ENCODE assay signal across 7 cellular contexts in genomic region chr4:7073526-7074390, GRCh38. TPM values are rescaled to one million over a fixed set of nuclear protein-coding genes. Genes with fewer than 3 reads are reported as not detected.
DNase-seq lines count a peak whose midpoint lies in the region; ATAC-seq and TF ChIP-seq lines count a peak whose summit lies in the region.

No MANE protein-coding gene starts in this region.

- no peak for ATAC-seq in GM21526 (IDR thresholded peaks at IDR 0.05; ENCODE audit: low FRiP score, unreplicated experiment)

- no peaks in the 10 kb centered on the region for H3K36me3 ChIP-seq in SJCRH30

- DNase-seq in G401 (ENCODE audit: low spot score) (peak; percentile 64), SJCRH30 (peak; percentile 84 to 93), hepatic stellate cell (ENCODE audit: low spot score) (peak; percentile 76), NCI-H128 (lab: John Stamatoyannopoulos, UW; ENCODE audit: unreplicated experiment) (no peak)
- DNase-seq in central memory CD4-positive, alpha-beta T cell: no peak

- no peak for TF ChIP-seq EP300 in Ishikawa (IDR thresholded peaks at IDR 0.05; ENCODE audit: borderline replicate concordance)

- peaks cover 22% of the 10 kb centered on the region for H3K4me1 ChIP-seq in SJCRH30

- in situ Hi-C loops in G401 (cut with HindIII; ENCODE audit: low sequenced_read_pairs): no loop called here

- peak overlapping the region; percentile 76 for H3K27ac ChIP-seq in SJCRH30

- no peaks in the 10 kb centered on the region for H3K27me3 ChIP-seq in SJCRH30

- no peak overlapping the region for H3K4me3 ChIP-seq in SJCRH30

- no peaks in the 10 kb centered on the region for H3K9me3 ChIP-seq in SJCRH30 (replicated peaks)

- no peak for TF ChIP-seq RAD21 in Ishikawa (IDR thresholded peaks at IDR 0.05; ENCODE audit: low read depth)

TF ChIP-seq in Ishikawa, 13 proteins besides CTCF, POLR2A, EP300 and RAD21:
- peak; percentile 99 for TF ChIP-seq USF1 (IDR thresholded peaks at IDR 0.05)
- no peak for TF ChIP-seq ZBTB7A (IDR thresholded peaks at IDR 0.05; ENCODE audit: low read depth)

RNA-seq across cellular contexts. Expression of gene GRPEL1, which starts 5.9 kb away (rescaled TPM):
- total RNA-seq in G401 (2014; rRNA removed; shearing (Covaris generic)): 32.2 and 33.8 TPM in 2 replicates
- total RNA-seq in SJCRH30 (2014; rRNA removed; shearing (Covaris generic)): 78.9 and 79.9 TPM in 2 replicates

RNA-seq across cellular contexts. Expression of gene TADA2B, which starts 30.6 kb away (rescaled TPM):
- 9.1 and 19.6 TPM in 2 replicates for total RNA-seq in G401 (2014; rRNA removed; shearing (Covaris generic))
- 12.4 and 13.5 TPM in 2 replicates for total RNA-seq in SJCRH30 (2014; rRNA removed; shearing (Covaris generic))

Comparison
In these comparisons a context has a peak if more than half of its experiments do, and no peak if none do; other contexts are left out.
1. DNase-seq: peak in G401 (single experiment), SJCRH30 (2 of 2) and hepatic stellate cell (single experiment); none in NCI-H128 (single experiment) and central memory CD4-positive, alpha-beta T cell (single experiment).